ENCODE assay signal across 8 cellular contexts in genomic region chr2:20049631-20050030, GRCh38. TPM values are rescaled to one million over a fixed set of nuclear protein-coding genes. Genes with fewer than 3 reads are reported as not detected.
DNase-seq lines count a peak whose midpoint lies in the region; ATAC-seq and TF ChIP-seq lines count a peak whose summit lies in the region.

No MANE protein-coding gene starts in this region.

- H3K4me3 Mint-ChIP-seq in activated T-helper 17 cell treated with anti-CD3 and anti-CD28 coated beads, Interleukin-2, amount 50 U/mL, for 72 hours, result no peak overlapping the region

- H3K36me3 ChIP-seq in BJ (ENCODE audit: control insufficient read depth, insufficient read depth, low read length) (no peaks in the 10 kb centered on the region), muscle layer of duodenum (ENCODE audit: control insufficient read depth in 1 of 2, insufficient read depth in 2 of 2, low read length in 2 of 2) (peaks cover 0 to 12% of the 10 kb centered on the region in 2 donors)

- H3K9me3 ChIP-seq in muscle layer of duodenum (ENCODE audit: control insufficient read depth in 1 of 2, low read length in 2 of 2), result no peaks in the 10 kb centered on the region

- H3K27ac Mint-ChIP-seq in activated T-helper 17 cell treated with anti-CD3 and anti-CD28 coated beads, Interleukin-2, amount 50 U/mL, for 72 hours, result no peak overlapping the region

- H3K27ac ChIP-seq in muscle layer of duodenum (ENCODE audit: low read length), result peak overlapping the region; percentile 98

- POLR2A ChIA-PET in BJ (lab: Charles Lee), result interaction anchor here (0.5 to 0.6 kb wide), 2 partner anchors 42 to 288 kb away, joined by 3 read pairs; no protein-coding TSS in a partner anchor

- H3K27me3 Mint-ChIP-seq in activated T-helper 17 cell treated with anti-CD3 and anti-CD28 coated beads, Interleukin-2, amount 50 U/mL, for 72 hours, result no peaks in the 10 kb centered on the region

- H3K4me3 ChIP-seq in BJ (ENCODE audit: low read depth, low read length) (peak overlapping the region; percentile 95), choroid plexus epithelial cell (ENCODE audit: low read depth, low read length) (peak overlapping the region; percentile 92), muscle layer of duodenum (ENCODE audit: low read depth in 1 of 2, low read length in 2 of 2) (peak overlapping the region; percentile 72 to 84)

- CTCF ChIA-PET in BJ (lab: Yijun Ruan, JAX), result interaction anchor here (0.9 to 2.1 kb wide), 4 partner anchors 34 to 45 kb away, joined by 3 to 9 read pairs (median 4); no protein-coding TSS in a partner anchor

- TF ChIP-seq CTCF in BJ (IDR thresholded peaks at IDR 0.05; ENCODE audit: insufficient read depth, low read depth, low read length) (no peak), choroid plexus epithelial cell (conservative IDR thresholded peaks at IDR 0.05; ENCODE audit: low read depth, low read length) (no peak)

- H3K9me3 Mint-ChIP-seq in activated T-helper 17 cell treated with anti-CD3 and anti-CD28 coated beads, Interleukin-2, amount 50 U/mL, for 72 hours, result no peaks in the 10 kb centered on the region

- ATAC-seq in GM19324 (IDR thresholded peaks at IDR 0.05; ENCODE audit: low FRiP score, unreplicated experiment) (no peak), HG03095 (IDR thresholded peaks at IDR 0.05; ENCODE audit: unreplicated experiment) (no peak)
- no peak for ATAC-seq in activated T-helper 17 cell treated with anti-CD3 and anti-CD28 coated beads, Interleukin-2, amount 50 U/mL, for 72 hours (replicated peaks)

- H3K4me1 Mint-ChIP-seq in activated T-helper 17 cell treated with anti-CD3 and anti-CD28 coated beads, Interleukin-2, amount 50 U/mL, for 72 hours, result peaks cover 23% of the 10 kb centered on the region

- DNase-seq in BJ (ENCODE audit: low read depth), result no peak
- DNase-seq in M059J (ENCODE audit: low read depth), result peak; percentile 16
- peak; percentile 43 for DNase-seq in choroid plexus epithelial cell (ENCODE audit: low read depth)
- DNase-seq in NCI-H2029 treated with DMSO at 0.1 percent for 48 hours (lab: John Stamatoyannopoulos, UW), result no peak

- H3K36me3 Mint-ChIP-seq in activated T-helper 17 cell treated with anti-CD3 and anti-CD28 coated beads, Interleukin-2, amount 50 U/mL, for 72 hours (ENCODE audit: low read depth), result peaks cover 7% of the 10 kb centered on the region

- peaks cover 6 to 24% of the 10 kb centered on the region in 2 donors for H3K4me1 ChIP-seq in muscle layer of duodenum (ENCODE audit: control insufficient read depth in 1 of 2, insufficient read depth in 2 of 2, low read length in 2 of 2)

- H3K27me3 ChIP-seq in BJ (ENCODE audit: control insufficient read depth, insufficient read depth, low read length) (no peaks in the 10 kb centered on the region), muscle layer of duodenum (ENCODE audit: low read depth, low read length) (no peaks in the 10 kb centered on the region)

RNA-seq across cellular contexts. Expression of gene LAPTM4A, which starts 1.8 kb away (rescaled TPM):
- polyA plus RNA-seq in BJ (2011; rRNA removed), result 379 and 855 TPM in 2 replicates
- polyA minus RNA-seq in BJ (2011; rRNA and poly(A)+ RNA removed), result 121 and 162 TPM in 2 replicates
- total RNA-seq in M059J (2014; rRNA removed; shearing (Covaris generic)), result 211 and 216 TPM in 2 replicates
- total RNA-seq in activated T-helper 17 cell treated with anti-CD3 and anti-CD28 coated beads, Interleukin-2, amount 50 U/mL, for 72 hours, result 10 to 100 TPM; 27.3 to 29.6 TPM

RNA-seq across cellular contexts. Expression of gene MATN3, which starts 37.2 kb away (rescaled TPM):
- 0.92 and 0.97 TPM in 2 replicates for polyA plus RNA-seq in BJ (2011; rRNA removed)
- polyA minus RNA-seq in BJ (2011; rRNA and poly(A)+ RNA removed), result 0.51 and 0.66 TPM in 2 replicates
- 0.81 and 1.3 TPM in 2 replicates for total RNA-seq in M059J (2014; rRNA removed; shearing (Covaris generic))
- total RNA-seq in activated T-helper 17 cell treated with anti-CD3 and anti-CD28 coated beads, Interleukin-2, amount 50 U/mL, for 72 hours, result not detected

RNA-seq across cellular contexts. Expression of gene WDR35, which starts 59.7 kb away (rescaled TPM):
- polyA plus RNA-seq in BJ (2011; rRNA removed), result 2.5 and 5.1 TPM in 2 replicates
- polyA minus RNA-seq in BJ (2011; rRNA and poly(A)+ RNA removed), result 3.9 and 4.0 TPM in 2 replicates
- 4.0 and 4.7 TPM in 2 replicates for total RNA-seq in M059J (2014; rRNA removed; shearing (Covaris generic))
- total RNA-seq in activated T-helper 17 cell treated with anti-CD3 and anti-CD28 coated beads, Interleukin-2, amount 50 U/mL, for 72 hours, result 1 to 10 TPM; 5.0 to 8.3 TPM

Comparison
In these comparisons a context has a peak if more than half of its experiments do, and no peak if none do; other contexts are left out.
1. DNase-seq: peak in M059J (single experiment) and choroid plexus epithelial cell (single experiment); none in BJ (single experiment) and NCI-H2029 treated with DMSO at 0.1 percent for 48 hours (single experiment).
2. Peak in every context shown above with its lines, with median percentiles within 50 percentile points of each other: H3K4me3 ChIP-seq.